ENCODE assay signal across 1 cellular context in genomic region chr16:50616386-50616785, GRCh38.
TF ChIP-seq lines count a peak whose summit lies in the region.

No MANE protein-coding gene starts in this region.

TF ChIP-seq in HepG2, 621 proteins besides CTCF, POLR2A, EP300 and RAD21:
- TF ChIP-seq ISX (CRISPR knock-in tag; conservative IDR thresholded peaks at IDR 0.05) (no peak), RFX5 (IDR thresholded peaks at IDR 0.05; ENCODE audit: low read depth, low read length) (no peak), KDM1A (CRISPR knock-in tag; IDR thresholded peaks at IDR 0.05) (no peak), ZNF407 (CRISPR knock-in tag; IDR thresholded peaks at IDR 0.05; ENCODE audit: not compliant biosample characterization) (peak; percentile 49), ZNF350 (CRISPR knock-in tag; IDR thresholded peaks at IDR 0.05; ENCODE audit: borderline replicate concordance, low read depth) (no peak), AGO2 (optimal IDR thresholded peaks at IDR 0.05; ENCODE audit: low read depth, low read length) (peak; percentile 10), MXD3 (CRISPR knock-in tag; IDR thresholded peaks at IDR 0.05) (no peak), ZFP91 (CRISPR knock-in tag; IDR thresholded peaks at IDR 0.05; ENCODE audit: borderline replicate concordance) (0 out of 2 replicates have a peak, but pooled peaks have one; percentile 17), ZNF75D (CRISPR knock-in tag; IDR thresholded peaks at IDR 0.05; ENCODE audit: borderline replicate concordance) (0 out of 2 replicates have a peak, but pooled peaks have one; percentile 50), NR2F1 (CRISPR knock-in tag; IDR thresholded peaks at IDR 0.05) (no peak), ZNF224 (CRISPR knock-in tag; IDR thresholded peaks at IDR 0.05) (no peak), SNAI1 (CRISPR knock-in tag; IDR thresholded peaks at IDR 0.05; ENCODE audit: borderline replicate concordance) (no peak), NR2F6 (IDR thresholded peaks at IDR 0.05) (no peak), NR2F6 (CRISPR knock-in tag; IDR thresholded peaks at IDR 0.05) (no peak), ZBTB14 (CRISPR knock-in tag; IDR thresholded peaks at IDR 0.05) (no peak), TMF1 (CRISPR knock-in tag; IDR thresholded peaks at IDR 0.05; ENCODE audit: low read depth) (no peak), FOXO4 (CRISPR knock-in tag; conservative IDR thresholded peaks at IDR 0.05) (0 out of 2 replicates have a peak, but pooled peaks have one; percentile 48), ZNF761 (CRISPR knock-in tag; conservative IDR thresholded peaks at IDR 0.05) (no peak), ZNF343 (CRISPR knock-in tag; IDR thresholded peaks at IDR 0.05) (no peak), ZBTB33 (CRISPR knock-in tag; IDR thresholded peaks at IDR 0.05) (peak; percentile 86; the same call in 1 of the 2 replicates), RBM22 (optimal IDR thresholded peaks at IDR 0.05; ENCODE audit: low read length) (peak; percentile 9), REPIN1 (CRISPR knock-in tag; IDR thresholded peaks at IDR 0.05; ENCODE audit: borderline replicate concordance, low read depth) (no peak), ZNF34 (CRISPR knock-in tag; IDR thresholded peaks at IDR 0.05; ENCODE audit: borderline replicate concordance) (no peak), HNF4G (IDR thresholded peaks at IDR 0.05; ENCODE audit: borderline replicate concordance, low read depth, low read length) (no peak), HNF4G (CRISPR knock-in tag; IDR thresholded peaks at IDR 0.05; ENCODE audit: borderline replicate concordance, low read depth) (no peak)
TF ChIP-seq in HepG2: peak in this region for 7.
